ENCODE assay signal across 7 cellular contexts in genomic region chr19:40348961-40349507, GRCh38. TPM values are rescaled to one million over a fixed set of nuclear protein-coding genes. Genes with fewer than 3 reads are reported as not detected.
DNase-seq lines count a peak whose midpoint lies in the region; ATAC-seq, FAIRE-seq and TF ChIP-seq lines count a peak whose summit lies in the region.

No MANE protein-coding gene starts in this region.

- H3K4me3 Mint-ChIP-seq in T-helper 1 cell treated with Interleukin-12 subunit alpha and Interleukin-12 subunit beta and Interleukin-4 antibody, amounts not matched to agents 30 μg/mL and 1 μg/mL, for 36 hours = peak overlapping the region; percentile 92

- H3K9me3 ChIP-seq in esophagus (ENCODE audit: control insufficient read depth in 2 of 2, insufficient read depth in 1 of 2, low read depth in 1 of 2, low read length in 1 of 2) = no peaks in the 10 kb centered on the region
- H3K9me3 ChIP-seq in neuron (ENCODE audit: low read length) = no peaks in the 10 kb centered on the region

- TF ChIP-seq CTCF in KMS-11 (conservative IDR thresholded peaks at IDR 0.05; ENCODE audit: low read depth, low read length) (no peak), D721Med (IDR thresholded peaks at IDR 0.05; ENCODE audit: insufficient read depth, missing control alignments) (no peak)

- DNase-seq in Daoy (ENCODE audit: low read depth) = peak; percentile 42
- no peak for DNase-seq in D721Med (ENCODE audit: insufficient read length, low spot score)

- no peaks in the 10 kb centered on the region for H3K27me3 Mint-ChIP-seq in T-helper 1 cell treated with Interleukin-12 subunit alpha and Interleukin-12 subunit beta and Interleukin-4 antibody, amounts not matched to agents 30 μg/mL and 1 μg/mL, for 36 hours (ENCODE audit: low read depth)

- H3K4me3 ChIP-seq in KMS-11 (IDR thresholded peaks at IDR 0.05; ENCODE audit: insufficient read depth, low read depth, low read length) (no peak overlapping the region), esophagus (ENCODE audit: low read depth in 1 of 2, low read length in 2 of 2) (peak overlapping the region; percentile 67 to 72), neuron (ENCODE audit: low read length) (peak overlapping the region; percentile 74)

- peaks cover 23% of the 10 kb centered on the region for H3K4me1 Mint-ChIP-seq in T-helper 1 cell treated with Interleukin-12 subunit alpha and Interleukin-12 subunit beta and Interleukin-4 antibody, amounts not matched to agents 30 μg/mL and 1 μg/mL, for 36 hours (ENCODE audit: low read depth)

- WGBS in esophagus, 2 donors = 10 to 14% methylated on average over 17 of the region's 17 CpGs

- ATAC-seq in HG02642 (IDR thresholded peaks at IDR 0.05; ENCODE audit: poor library complexity, unreplicated experiment) = no peak

- H3K27ac ChIP-seq in KMS-11 (no peak overlapping the region), esophagus (ENCODE audit: low read depth in 2 of 2, low read length in 1 of 2) (peak overlapping the region; percentile 53 to 76)

- no peaks in the 10 kb centered on the region for H3K9me3 Mint-ChIP-seq in T-helper 1 cell treated with Interleukin-12 subunit alpha and Interleukin-12 subunit beta and Interleukin-4 antibody, amounts not matched to agents 30 μg/mL and 1 μg/mL, for 36 hours

- peak overlapping the region; percentile 77 for H3K4me2 ChIP-seq in KMS-11

- FAIRE-seq in D721Med (lab: Jason Lieb, UNC) = no peak

- H3K27me3 ChIP-seq in KMS-11 (ENCODE audit: insufficient read depth, low read depth) = no peaks in the 10 kb centered on the region
- no peaks in the 10 kb centered on the region for H3K27me3 ChIP-seq in esophagus (ENCODE audit: control insufficient read depth in 1 of 2, insufficient read depth in 2 of 2, low read length in 2 of 2)
- H3K27me3 ChIP-seq in neuron (ENCODE audit: insufficient read depth, low read length) = no peaks in the 10 kb centered on the region

- H3K36me3 ChIP-seq in KMS-11 (ENCODE audit: insufficient read depth) = no peaks in the 10 kb centered on the region
- H3K36me3 ChIP-seq in esophagus (ENCODE audit: control insufficient read depth in 2 of 2, insufficient read depth in 2 of 2, low read length in 1 of 2) = no peaks in the 10 kb centered on the region
- H3K36me3 ChIP-seq in neuron (ENCODE audit: insufficient read depth, low read length) = no peaks in the 10 kb centered on the region

- no peaks in the 10 kb centered on the region for H4K20me1 ChIP-seq in KMS-11 (ENCODE audit: insufficient read depth)

- peak overlapping the region; percentile 17; the same call in 1 of the 2 replicates for H3K9ac ChIP-seq in KMS-11

- H3K36me3 Mint-ChIP-seq in T-helper 1 cell treated with Interleukin-12 subunit alpha and Interleukin-12 subunit beta and Interleukin-4 antibody, amounts not matched to agents 30 μg/mL and 1 μg/mL, for 36 hours (ENCODE audit: low read depth) = peaks cover 4% of the 10 kb centered on the region

- H3K4me1 ChIP-seq in KMS-11 (ENCODE audit: low read depth, poor library complexity, severe bottlenecking) (peaks cover 11% of the 10 kb centered on the region), esophagus (ENCODE audit: control insufficient read depth in 2 of 2, insufficient read depth in 2 of 2, low read length in 1 of 2) (peaks cover 2 to 8% of the 10 kb centered on the region in 2 donors), neuron (ENCODE audit: insufficient read depth, low read length) (peaks cover 11% of the 10 kb centered on the region)

- peak overlapping the region; percentile 89 for H3K27ac Mint-ChIP-seq in T-helper 1 cell treated with Interleukin-12 subunit alpha and Interleukin-12 subunit beta and Interleukin-4 antibody, amounts not matched to agents 30 μg/mL and 1 μg/mL, for 36 hours

- peak overlapping the region; percentile 45; the same call in 1 of the 2 replicates for H2AFZ ChIP-seq in KMS-11 (ENCODE audit: low read depth)
- peak overlapping the region; percentile 0 for H2AFZ ChIP-seq in neuron (ENCODE audit: low read depth, low read length)

- H3K79me2 ChIP-seq in KMS-11 (ENCODE audit: insufficient read depth, low read depth) = peaks cover 19% of the 10 kb centered on the region; the same call in 1 of the 2 replicates

RNA-seq across cellular contexts. Expression of gene PLD3, which starts 0.5 kb away (rescaled TPM):
- 118 and 121 TPM in 2 replicates for total RNA-seq in Daoy (2014; rRNA removed; shearing (Covaris generic))
- polyA plus RNA-seq in esophagus = 10 to 100 TPM; 46.6 to 60.1 TPM

RNA-seq across cellular contexts. Expression of gene C19orf47, which starts 0.8 kb away (rescaled TPM):
- 5.7 and 22.4 TPM in 2 replicates for total RNA-seq in Daoy (2014; rRNA removed; shearing (Covaris generic))
- 10 to 100 TPM; 13.8 to 15.4 TPM for polyA plus RNA-seq in esophagus

RNA-seq across cellular contexts. Expression of gene HIPK4, which starts 40.9 kb away (rescaled TPM):
- total RNA-seq in Daoy (2014; rRNA removed; shearing (Covaris generic)) = under 0.01 TPM in 1 of 2 replicates, not detected in the other
- under 1 TPM; 0.04 to 0.08 TPM for polyA plus RNA-seq in esophagus
